In the genomic region with DNA sequence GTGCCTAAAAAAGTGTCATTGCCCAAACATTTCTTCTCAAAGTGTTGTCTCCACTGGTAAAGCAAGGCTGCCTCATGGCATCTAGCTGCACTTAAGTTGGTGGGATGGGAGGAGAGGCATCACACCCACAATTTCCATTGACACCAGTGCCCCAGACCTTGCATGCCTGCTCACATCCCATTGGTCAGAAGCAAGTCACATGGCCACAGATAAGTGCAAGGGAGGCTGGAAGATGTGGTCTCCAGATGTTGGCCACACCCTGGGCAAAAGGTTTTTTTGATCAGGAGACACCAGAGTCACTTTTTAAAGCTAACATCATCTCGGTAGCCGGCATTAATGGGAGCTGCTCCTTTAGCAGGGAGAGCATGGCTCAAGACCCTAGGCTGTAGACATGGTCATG, we compare ENCODE assay signal across 15 cellular contexts.
DNase-seq lines count a peak whose midpoint lies in the region; TF ChIP-seq lines count a peak whose summit lies in the region.
"Had no signal": no experiment of that assay in that cellular context is flagged by ENCODE, and none has a peak within 500 bp of the region (broad histone marks: within the 10 kb centered on the region; RNA-seq: fewer than 3 reads in every experiment).

No MANE protein-coding gene starts in this region.

- TF ChIP-seq EP300 in Ishikawa (IDR thresholded peaks at IDR 0.05; ENCODE audit: borderline replicate concordance): no peak

- H3K23ac ChIP-seq in mesenchymal stem cell (ENCODE audit: low read length in 2 of 2): no peak overlapping the region

- H3K4me3 ChIP-seq in BLaER1 (no peak overlapping the region), mesenchymal stem cell (ENCODE audit: insufficient read depth in 1 of 2, low read depth in 1 of 2, low read length in 2 of 2) (no peak overlapping the region), hepatocyte (no peak overlapping the region)
- H3K4me3 ChIP-seq: GM23338 had no signal

- peak overlapping the region; percentile 13 for H2AK5ac ChIP-seq in mesenchymal stem cell (ENCODE audit: low read length, severe bottlenecking)

- TF ChIP-seq CTCF in hepatocyte (IDR thresholded peaks at IDR 0.05; ENCODE audit: poor library complexity): no peak

- H2BK120ac ChIP-seq in mesenchymal stem cell (ENCODE audit: low read depth, low read length): no peak overlapping the region

- no peak for TF ChIP-seq RAD21 in Ishikawa (IDR thresholded peaks at IDR 0.05; ENCODE audit: low read depth)

- H3K4ac ChIP-seq in mesenchymal stem cell (ENCODE audit: low read depth in 1 of 2, low read length in 2 of 2): no peak overlapping the region

- H3K79me1 ChIP-seq in mesenchymal stem cell (replicated peaks; ENCODE audit: low read length, poor library complexity, severe bottlenecking): no peaks in the 10 kb centered on the region

- no peaks in the 10 kb centered on the region for H4K20me1 ChIP-seq in BLaER1
- H4K20me1 ChIP-seq in hepatocyte (ENCODE audit: insufficient read depth, poor library complexity, severe bottlenecking): no peaks in the 10 kb centered on the region

- H3K4me2 ChIP-seq in BLaER1 (peak overlapping the region; percentile 89; the same call in 1 of the 2 replicates), mesenchymal stem cell (ENCODE audit: low read length, poor library complexity, severe bottlenecking) (no peak overlapping the region), hepatocyte (no peak overlapping the region)
- H3K4me2 ChIP-seq: GM23338 had no signal

- H3K14ac ChIP-seq in mesenchymal stem cell (ENCODE audit: low read length in 2 of 2): no peak overlapping the region

- no peak overlapping the region for H2BK15ac ChIP-seq in mesenchymal stem cell (ENCODE audit: low read depth, poor library complexity, severe bottlenecking)

- H3K27me3 ChIP-seq in BLaER1: no peaks in the 10 kb centered on the region
- peaks cover 0 to 66% of the 10 kb centered on the region in 2 experiments for H3K27me3 ChIP-seq in mesenchymal stem cell (ENCODE audit: control insufficient read depth in 1 of 2, insufficient read depth in 1 of 2, low read length in 2 of 2)
- no peaks in the 10 kb centered on the region for H3K27me3 ChIP-seq in hepatocyte

- H3K9me3 ChIP-seq in BLaER1 (no peaks in the 10 kb centered on the region), mesenchymal stem cell (ENCODE audit: control insufficient read depth, low read length) (no peaks in the 10 kb centered on the region), hepatocyte (ENCODE audit: low read depth) (no peaks in the 10 kb centered on the region)

- no peaks in the 10 kb centered on the region for H3K79me2 ChIP-seq in hepatocyte

- H3K4me1 ChIP-seq in BLaER1: peaks cover 62% of the 10 kb centered on the region
- peaks cover 4% of the 10 kb centered on the region for H3K4me1 ChIP-seq in mesenchymal stem cell (ENCODE audit: control insufficient read depth, insufficient read depth, low read depth, low read length)
- no peaks in the 10 kb centered on the region for H3K4me1 ChIP-seq in hepatocyte (ENCODE audit: insufficient read depth)

- H2BK12ac ChIP-seq in mesenchymal stem cell (ENCODE audit: low read length in 2 of 2): no peak overlapping the region

- DNase-seq in mesenchymal stem cell (no peak), NCI-H82 treated with DMSO at 0.1 percent for 48 hours (lab: John Stamatoyannopoulos, UW; ENCODE audit: unreplicated experiment) (no peak), NOMO-1 treated with DMSO at 0.1 percent for 48 hours (lab: John Stamatoyannopoulos, UW; ENCODE audit: unreplicated experiment) (no peak), hepatocyte (ENCODE audit: low spot score) (no peak)
- DNase-seq: C1 segment of cervical spinal cord; Calu3; CD4-positive, alpha-beta memory T cell; COR-L47; DMS53; DMS79 treated with DMSO at 0.1 percent for 48 hours; H9 had no signal

- H3K36me3 ChIP-seq in BLaER1 (no peaks in the 10 kb centered on the region), mesenchymal stem cell (ENCODE audit: control insufficient read depth in 1 of 2, insufficient read depth in 2 of 2, low read depth in 1 of 2, low read length in 2 of 2) (no peaks in the 10 kb centered on the region), hepatocyte (replicated peaks; ENCODE audit: insufficient read depth, low read depth) (no peaks in the 10 kb centered on the region)

- H4K8ac ChIP-seq in mesenchymal stem cell (ENCODE audit: low read length): no peak overlapping the region

- H2AFZ ChIP-seq in mesenchymal stem cell (ENCODE audit: low read depth, low read length) (no peak overlapping the region), hepatocyte (no peak overlapping the region)
- H2AFZ ChIP-seq: GM23338 had no signal

- no peak overlapping the region for H3K27ac ChIP-seq in BLaER1
- H3K27ac ChIP-seq in mesenchymal stem cell (ENCODE audit: low read length, poor library complexity, severe bottlenecking): no peak overlapping the region
- no peak overlapping the region for H3K27ac ChIP-seq in hepatocyte
- H3K27ac ChIP-seq: 22Rv1 had no signal

- H3K9me2 ChIP-seq in hepatocyte (replicated peaks; ENCODE audit: insufficient read depth): no peaks in the 10 kb centered on the region

- H4K91ac ChIP-seq in mesenchymal stem cell (ENCODE audit: low read length): no peak overlapping the region

- H3K18ac ChIP-seq in mesenchymal stem cell (ENCODE audit: low read depth in 1 of 2, low read length in 2 of 2): no peak overlapping the region

- H3K9ac ChIP-seq in BLaER1 (no peak overlapping the region), mesenchymal stem cell (ENCODE audit: low read length) (no peak overlapping the region)

- H2BK5ac ChIP-seq in mesenchymal stem cell (ENCODE audit: low read depth, low read length, poor library complexity, severe bottlenecking): no peak overlapping the region

- WGBS in mesenchymal stem cell: 92% methylated on average over 2 of the region's 2 CpGs
- WGBS in hepatocyte (ENCODE audit: low lambda C conversion rate, missing lambda C conversion rate): 95% methylated on average over 2 of the region's 2 CpGs

TF ChIP-seq in Ishikawa, 13 proteins besides CTCF, POLR2A, EP300 and RAD21:
- TF ChIP-seq, protein P1, sequence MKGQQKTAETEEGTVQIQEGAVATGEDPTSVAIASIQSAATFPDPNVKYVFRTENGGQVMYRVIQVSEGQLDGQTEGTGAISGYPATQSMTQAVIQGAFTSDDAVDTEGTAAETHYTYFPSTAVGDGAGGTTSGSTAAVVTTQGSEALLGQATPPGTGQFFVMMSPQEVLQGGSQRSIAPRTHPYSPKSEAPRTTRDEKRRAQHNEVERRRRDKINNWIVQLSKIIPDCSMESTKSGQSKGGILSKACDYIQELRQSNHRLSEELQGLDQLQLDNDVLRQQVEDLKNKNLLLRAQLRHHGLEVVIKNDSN (IDR thresholded peaks at IDR 0.05): peak; percentile 72
- TF ChIP-seq FOXM1 (IDR thresholded peaks at IDR 0.05; ENCODE audit: borderline replicate concordance, low read depth): no peak
